ENCODE assay signal across 1 cellular context in the genomic region with DNA sequence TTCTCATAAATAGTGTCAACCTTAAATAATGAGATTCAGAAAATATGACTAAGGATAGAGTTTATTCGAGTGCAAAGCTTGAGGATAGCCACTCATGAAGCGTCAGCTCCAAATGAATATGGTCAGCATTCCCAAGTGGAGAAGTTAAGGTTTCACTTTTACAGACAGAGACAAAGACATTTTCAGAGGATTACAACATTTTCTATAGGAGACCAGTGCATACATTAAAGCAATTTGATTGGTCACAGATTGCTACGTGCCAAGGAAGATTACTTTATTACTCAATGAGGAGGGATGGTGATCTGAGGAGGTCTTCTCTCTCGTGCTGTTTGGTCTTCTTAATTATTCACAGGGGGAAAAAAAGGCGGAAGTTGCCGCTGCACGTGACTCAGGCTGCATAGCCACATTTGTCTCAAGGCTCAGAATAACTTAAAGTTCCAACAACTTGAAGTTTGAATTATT.
TF ChIP-seq lines count a peak whose summit lies in the region.

No MANE protein-coding gene starts in this region.

TF ChIP-seq in K562, 482 proteins besides CTCF, POLR2A, EP300 and RAD21 (continued from another document):
- TF ChIP-seq, protein P1, sequence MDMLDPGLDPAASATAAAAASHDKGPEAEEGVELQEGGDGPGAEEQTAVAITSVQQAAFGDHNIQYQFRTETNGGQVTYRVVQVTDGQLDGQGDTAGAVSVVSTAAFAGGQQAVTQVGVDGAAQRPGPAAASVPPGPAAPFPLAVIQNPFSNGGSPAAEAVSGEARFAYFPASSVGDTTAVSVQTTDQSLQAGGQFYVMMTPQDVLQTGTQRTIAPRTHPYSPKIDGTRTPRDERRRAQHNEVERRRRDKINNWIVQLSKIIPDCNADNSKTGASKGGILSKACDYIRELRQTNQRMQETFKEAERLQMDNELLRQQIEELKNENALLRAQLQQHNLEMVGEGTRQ (CRISPR knock-in tag; IDR thresholded peaks at IDR 0.05) = peak; percentile 64
